ENCODE assay signal across 8 cellular contexts in genomic region chr11:134124660-134125451, GRCh38. TPM values are rescaled to one million over a fixed set of nuclear protein-coding genes. Genes with fewer than 3 reads are reported as not detected.
DNase-seq lines count a peak whose midpoint lies in the region.

No MANE protein-coding gene starts in this region.

- DNase-seq in EH (ENCODE audit: low read depth): peak; percentile 66
- peak; percentile 32 for DNase-seq in amniotic stem cell (lab: John Stamatoyannopoulos, UW)
- DNase-seq in hepatic stellate cell (ENCODE audit: low spot score): peak; percentile 38
- DNase-seq in pulmonary artery endothelial cell (ENCODE audit: low read depth, low spot score): peak; percentile 33
- DNase-seq in NCI-H2171 treated with DMSO at 0.1 percent for 48 hours (lab: John Stamatoyannopoulos, UW): no peak
- no peak for DNase-seq in foreskin melanocyte
- no peak for DNase-seq in DMS114 treated with DMSO at 0.1 percent for 48 hours (lab: John Stamatoyannopoulos, UW; ENCODE audit: unreplicated experiment)
- no peak for DNase-seq in HPDE6-E6E7 (ENCODE audit: extremely low spot score)

RNA-seq across cellular contexts. Expression of gene JAM3, which starts 56.0 kb away (rescaled TPM):
- total RNA-seq in pulmonary artery endothelial cell: 116 and 117 TPM in 2 replicates

Comparison
In these comparisons a context has a peak if more than half of its experiments do, and no peak if none do; other contexts are left out.
1. DNase-seq: peak in EH (single experiment), amniotic stem cell (single experiment), hepatic stellate cell (single experiment) and pulmonary artery endothelial cell (single experiment); none in NCI-H2171 treated with DMSO at 0.1 percent for 48 hours (single experiment), foreskin melanocyte (single experiment), DMS114 treated with DMSO at 0.1 percent for 48 hours (single experiment) and HPDE6-E6E7 (single experiment).